In the genomic region with DNA sequence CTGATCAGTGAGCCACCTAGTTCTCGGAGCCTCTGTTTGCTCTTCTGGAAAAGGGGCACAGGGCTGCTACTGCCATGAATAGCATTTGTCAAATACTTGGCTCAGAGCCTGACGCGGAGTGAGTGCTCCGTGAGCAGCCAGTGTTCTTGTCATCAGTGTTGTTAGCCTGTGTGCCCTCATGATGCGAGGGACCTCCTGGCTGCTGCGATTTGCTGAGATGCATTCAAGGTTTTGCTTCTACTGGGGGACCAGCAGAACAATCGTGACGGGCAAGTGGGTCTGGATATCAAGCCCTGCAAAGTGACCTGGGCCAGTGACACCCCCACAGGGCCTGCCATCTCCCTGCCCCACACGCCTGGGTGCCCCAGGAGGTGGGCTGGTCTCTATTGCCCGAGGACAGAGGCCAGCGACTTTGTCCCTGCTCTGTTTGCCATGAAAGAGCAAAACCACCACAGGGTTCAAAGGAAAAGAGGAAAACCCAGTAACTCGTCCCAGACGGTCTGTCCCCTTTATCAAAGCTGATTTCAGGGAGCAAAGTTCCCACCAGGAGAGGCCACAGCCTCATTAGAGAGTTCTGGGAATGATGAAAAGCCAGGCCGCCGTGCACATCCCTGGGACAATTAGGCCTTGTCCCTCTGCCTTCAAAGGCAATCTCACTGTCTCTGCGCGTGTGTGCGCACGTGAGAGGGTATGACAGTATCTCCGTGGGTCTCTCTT, we compare ENCODE assay signal across 23 cellular contexts.
"Had no signal": no experiment of that assay in that cellular context is flagged by ENCODE, and none has a peak within 500 bp of the region (broad histone marks: within the 10 kb centered on the region; RNA-seq: fewer than 3 reads in every experiment).

No MANE protein-coding gene starts in this region.

- DNase-seq: activated CD4-positive, alpha-beta T cell treated with anti-CD3 and anti-CD28 coated beads for 48 hours; activated CD4-positive, CD25-positive, alpha-beta regulatory T cell; activated CD8-positive, alpha-beta T cell treated with anti-CD3 and anti-CD28 coated beads for 36 hours; activated naive CD4-positive, alpha-beta T cell treated with Interleukin-2 at 50 U/mL for 16 hours; activated naive CD8-positive, alpha-beta T cell treated with anti-CD3 and anti-CD28 coated beads, Interleukin-2, amount 10 ng/mL, durations not matched to agents 7 days and 5 days; activated T-cell treated with anti-CD3 and anti-CD28 coated beads, Interleukin-2, amount 50 U/mL, for 24 hours; amygdala; foreskin keratinocyte; glutamatergic neuron; hypothalamus; occipital lobe; stimulated activated CD4-positive, alpha-beta T cell treated with anti-CD3 and anti-CD28 coated beads, Interleukin-4, amount 100 ng/mL, for 1 hour; T1000; testis; upper lobe of right lung had no signal

- H3K27ac Mint-ChIP-seq: activated CD8-positive, alpha-beta T cell treated with anti-CD3 and anti-CD28 coated beads for 36 hours; activated naive CD8-positive, alpha-beta T cell treated with anti-CD3 and anti-CD28 coated beads, Interleukin-2, amount 10 ng/mL, durations not matched to agents 7 days and 5 days; activated T-cell treated with anti-CD3 and anti-CD28 coated beads, Interleukin-2, amount 50 U/mL, for 24 hours; activated T-helper 2 cell treated with anti-CD3 and anti-CD28 coated beads, Interferon-gamma antibody, Interleukin-2, Interleukin-4, amounts not matched to agents 10 μg/mL and 5 μg/mL and 100 μg/mL, durations not matched to agents 14 hours and 24 hours and 36 hours; mesothelial cell of epicardium had no signal

- H3K27me3 ChIP-seq: right atrium auricular region, testis had no signal

- H3K27ac ChIP-seq: foreskin keratinocyte, prostate gland, right atrium auricular region, SK-N-MC, skin epidermis, testis, upper lobe of right lung had no signal

- H3K4me1 ChIP-seq: foreskin keratinocyte, prostate gland, testis had no signal

- H3K36me3 Mint-ChIP-seq: activated naive CD8-positive, alpha-beta T cell treated with anti-CD3 and anti-CD28 coated beads, Interleukin-2, amount 10 ng/mL, durations not matched to agents 7 days and 5 days; mesothelial cell of epicardium; natural killer cell treated with Interleukin-12 subunit alpha and Interleukin-12 subunit beta and Interleukin-15 and Interleukin-18, amount 100 ng/mL, for 72 hours had no signal

- H3K4me3 Mint-ChIP-seq: activated CD8-positive, alpha-beta T cell treated with anti-CD3 and anti-CD28 coated beads for 36 hours; activated naive CD8-positive, alpha-beta T cell treated with anti-CD3 and anti-CD28 coated beads, Interleukin-2, amount 10 ng/mL, durations not matched to agents 7 days and 5 days; activated T-cell treated with anti-CD3 and anti-CD28 coated beads, Interleukin-2, amount 50 U/mL, for 24 hours; mesothelial cell of epicardium; natural killer cell treated with Interleukin-12 subunit alpha and Interleukin-12 subunit beta and Interleukin-15 and Interleukin-18, amount 100 ng/mL, for 72 hours had no signal

- H3K4me3 ChIP-seq: lung, prostate gland, right atrium auricular region, SK-N-MC, skin epidermis, testis, upper lobe of right lung had no signal

- H3K36me3 ChIP-seq: prostate gland, right atrium auricular region, upper lobe of right lung had no signal

- H3K9me3 ChIP-seq: prostate gland, right atrium auricular region, testis, upper lobe of right lung had no signal

- H3K9me3 Mint-ChIP-seq: activated CD8-positive, alpha-beta T cell treated with anti-CD3 and anti-CD28 coated beads for 36 hours; activated naive CD8-positive, alpha-beta T cell treated with anti-CD3 and anti-CD28 coated beads, Interleukin-2, amount 10 ng/mL, durations not matched to agents 7 days and 5 days; activated T-cell treated with anti-CD3 and anti-CD28 coated beads, Interleukin-2, amount 50 U/mL, for 24 hours; activated T-helper 2 cell treated with anti-CD3 and anti-CD28 coated beads, Interferon-gamma antibody, Interleukin-2, Interleukin-4, amounts not matched to agents 10 μg/mL and 5 μg/mL and 100 μg/mL, durations not matched to agents 14 hours and 24 hours and 36 hours; mesothelial cell of epicardium; natural killer cell treated with Interleukin-12 subunit alpha and Interleukin-12 subunit beta and Interleukin-15 and Interleukin-18, amount 100 ng/mL, for 72 hours had no signal

- H3K27me3 Mint-ChIP-seq: natural killer cell treated with Interleukin-12 subunit alpha and Interleukin-12 subunit beta and Interleukin-15 and Interleukin-18, amount 100 ng/mL, for 72 hours had no signal

- ATAC-seq: activated CD8-positive, alpha-beta T cell treated with anti-CD3 and anti-CD28 coated beads for 36 hours; foreskin keratinocyte; natural killer cell treated with Interleukin-12 subunit alpha and Interleukin-12 subunit beta and Interleukin-15 and Interleukin-18, amount 100 ng/mL, for 72 hours; upper lobe of right lung had no signal
